Comparison of ENCODE assay signal across 16 cellular contexts in genomic region chr22:32720924-32721323, GRCh38.
DNase-seq lines count a peak whose midpoint lies in the region; ATAC-seq and TF ChIP-seq lines count a peak whose summit lies in the region.
"Had no signal": no experiment of that assay in that cellular context is flagged by ENCODE, and none has a peak within 500 bp of the region (broad histone marks: within the 10 kb centered on the region; RNA-seq: fewer than 3 reads in every experiment).

No MANE protein-coding gene starts in this region.

- TF ChIP-seq POLR2A in stomach (IDR thresholded peaks at IDR 0.05): no peak

- ATAC-seq in lower lobe of right lung: no peak
- ATAC-seq: activated CD8-positive, alpha-beta memory T cell treated with anti-CD3 and anti-CD28 coated beads, Interleukin-2, amount 10 ng/mL, durations not matched to agents 7 days and 5 days had no signal

- TF ChIP-seq CTCF in fibroblast of mammary gland (conservative IDR thresholded peaks at IDR 0.05; ENCODE audit: control insufficient read depth, insufficient read depth, low read depth, low read length) (no peak), neural progenitor cell (IDR thresholded peaks at IDR 0.05) (no peak), CD14-positive monocyte (IDR thresholded peaks at IDR 0.05) (no peak), lower lobe of right lung (IDR thresholded peaks at IDR 0.05) (no peak), stomach (IDR thresholded peaks at IDR 0.05) (no peak)

- H3K79me2 ChIP-seq in neural progenitor cell (ENCODE audit: low read depth): no peaks in the 10 kb centered on the region

- no peaks in the 10 kb centered on the region for H4K20me1 ChIP-seq in neural progenitor cell (ENCODE audit: low read depth)

- H3K9ac ChIP-seq in neural progenitor cell: no peak overlapping the region

- WGBS in stomach, 5 donors: 20 to 26% (median 24%) methylated on average over 5 of the region's 5 CpGs

- H3K27me3 Mint-ChIP-seq in neural progenitor cell (ENCODE audit: insufficient read depth, low read depth): peaks cover 2% of the 10 kb centered on the region
- peaks cover 15 to 21% (median 17%) of the 10 kb centered on the region in 3 donors for H3K27me3 Mint-ChIP-seq in CD14-positive monocyte (ENCODE audit: low read depth in 3 of 3)

- H3K4me1 ChIP-seq in neural progenitor cell: no peaks in the 10 kb centered on the region
- H3K4me1 ChIP-seq in lower lobe of right lung: peaks cover 38% of the 10 kb centered on the region
- H3K4me1 ChIP-seq in stomach: peaks cover 9 to 15% (median 9%) of the 10 kb centered on the region in 4 donors

- H3K4me2 ChIP-seq in neural progenitor cell: no peak overlapping the region

- peaks cover 8% of the 10 kb centered on the region for H3K9me3 Mint-ChIP-seq in neural progenitor cell
- peaks cover 4 to 11% (median 8%) of the 10 kb centered on the region in 7 donors for H3K9me3 Mint-ChIP-seq in CD14-positive monocyte

- intact Hi-C loops in CD14-positive monocyte (cut with micrococcal nuclease) (no loop called here), lower lobe of right lung (cut with DNase I) (no loop called here), stomach (cut with DNase I; ENCODE audit: low total_unique reads) (no loop called here)

- H3K4me1 Mint-ChIP-seq in neural progenitor cell (peaks cover 3% of the 10 kb centered on the region), CD14-positive monocyte (peaks cover 62% of the 10 kb centered on the region)

- H3K9me3 ChIP-seq in neural progenitor cell (ENCODE audit: low read depth) (no peaks in the 10 kb centered on the region), lower lobe of right lung (no peaks in the 10 kb centered on the region), stomach (no peaks in the 10 kb centered on the region)
- H3K9me3 ChIP-seq: esophagus squamous epithelium, transverse colon had no signal

- no peaks in the 10 kb centered on the region for H3F3A ChIP-seq in neural progenitor cell (ENCODE audit: low read depth)

- no peak overlapping the region for H3K4me3 Mint-ChIP-seq in neural progenitor cell
- H3K4me3 Mint-ChIP-seq in CD14-positive monocyte: no peak overlapping the region
- H3K4me3 Mint-ChIP-seq: activated CD8-positive, alpha-beta memory T cell treated with anti-CD3 and anti-CD28 coated beads, Interleukin-2, amount 10 ng/mL, durations not matched to agents 7 days and 5 days; activated naive CD8-positive, alpha-beta T cell had no signal

- DNase-seq in Daoy (ENCODE audit: low read depth) (peak; percentile 50), LoVo (ENCODE audit: low spot score) (peak; percentile 22), fibroblast of mammary gland (ENCODE audit: low read depth) (peak; percentile 94), neural progenitor cell (ENCODE audit: low spot score) (no peak), CD14-positive monocyte (ENCODE audit: low spot score) (no peak), COR-L47 (lab: John Stamatoyannopoulos, UW) (no peak), lower lobe of right lung (no peak), stomach (no peak)
- DNase-seq: activated CD8-positive, alpha-beta memory T cell treated with anti-CD3 and anti-CD28 coated beads, Interleukin-2, amount 10 ng/mL, durations not matched to agents 7 days and 5 days; cortex of kidney; esophagus squamous epithelium; NCI-H1092 treated with DMSO at 0.1 percent for 48 hours; stimulated activated CD4-positive, alpha-beta T cell treated with anti-CD3 and anti-CD28 coated beads, Interleukin-1b, Interleukin-23, amount 100 ng/mL, for 48 hours; transverse colon; WERI-Rb-1 had no signal

- H3K27ac Mint-ChIP-seq in neural progenitor cell (peak overlapping the region; percentile 28), CD14-positive monocyte (no peak overlapping the region)
- H3K27ac Mint-ChIP-seq: activated CD8-positive, alpha-beta memory T cell treated with anti-CD3 and anti-CD28 coated beads, Interleukin-2, amount 10 ng/mL, durations not matched to agents 7 days and 5 days; activated naive CD8-positive, alpha-beta T cell had no signal

- no peaks in the 10 kb centered on the region for H3K36me3 Mint-ChIP-seq in neural progenitor cell
- peaks cover 13 to 24% of the 10 kb centered on the region in 2 donors for H3K36me3 Mint-ChIP-seq in CD14-positive monocyte

- H3K27me3 ChIP-seq in neural progenitor cell (no peaks in the 10 kb centered on the region), lower lobe of right lung (ENCODE audit: low read depth) (no peaks in the 10 kb centered on the region), stomach (no peaks in the 10 kb centered on the region)
- H3K27me3 ChIP-seq: esophagus squamous epithelium, transverse colon had no signal

- H3K27ac ChIP-seq in neural progenitor cell (no peak overlapping the region), lower lobe of right lung (no peak overlapping the region), stomach (no peak overlapping the region)
- H3K27ac ChIP-seq: esophagus squamous epithelium, transverse colon, WERI-Rb-1 had no signal

- H2AFZ ChIP-seq in neural progenitor cell (replicated peaks): no peak overlapping the region

- TF ChIP-seq EP300 in stomach (IDR thresholded peaks at IDR 0.05): no peak

- no peaks in the 10 kb centered on the region for H3K36me3 ChIP-seq in neural progenitor cell
- H3K36me3 ChIP-seq in lower lobe of right lung: no peaks in the 10 kb centered on the region
- H3K36me3 ChIP-seq in stomach: no peaks in the 10 kb centered on the region
- H3K36me3 ChIP-seq: esophagus squamous epithelium, transverse colon, WERI-Rb-1 had no signal

- H3K4me3 ChIP-seq in fibroblast of mammary gland (ENCODE audit: control insufficient read depth, low read depth, low read length) (no peak overlapping the region), neural progenitor cell (no peak overlapping the region), lower lobe of right lung (no peak overlapping the region), stomach (no peak overlapping the region)
- H3K4me3 ChIP-seq: esophagus squamous epithelium, transverse colon had no signal

Comparison
In these comparisons a context has a peak if more than half of its experiments do, and no peak if none do; other contexts are left out.
1. DNase-seq: peak in Daoy (single experiment), LoVo (single experiment) and fibroblast of mammary gland (single experiment); none in neural progenitor cell (single experiment), CD14-positive monocyte (single experiment), COR-L47 (single experiment), lower lobe of right lung (single experiment) and stomach (single experiment).